Comparison of ENCODE assay signal across 9 cellular contexts in the genomic region with DNA sequence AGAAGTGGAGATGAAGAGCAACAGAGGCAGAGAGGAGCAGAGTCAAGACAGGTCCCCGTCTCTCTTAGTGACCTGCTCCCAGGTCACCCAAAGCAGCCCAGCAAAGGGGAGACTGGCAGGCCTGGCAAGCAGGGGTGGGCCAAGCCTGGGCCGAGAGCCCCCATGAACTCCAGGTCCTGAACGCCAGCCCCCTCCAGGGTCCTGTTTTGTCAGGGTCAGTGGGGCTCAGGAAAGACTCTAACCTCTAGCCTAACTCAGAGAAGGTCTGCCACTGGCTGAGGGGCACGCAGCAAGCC. TPM values are rescaled to one million over a fixed set of nuclear protein-coding genes. Genes with fewer than 3 reads are reported as not detected.
DNase-seq lines count a peak whose midpoint lies in the region; ATAC-seq and TF ChIP-seq lines count a peak whose summit lies in the region.
"Had no signal": no experiment of that assay in that cellular context is flagged by ENCODE, and none has a peak within 500 bp of the region (broad histone marks: within the 10 kb centered on the region; RNA-seq: fewer than 3 reads in every experiment).

No MANE protein-coding gene starts in this region.

- peaks cover 10 to 15% of the 10 kb centered on the region in 2 donors for H3K36me3 ChIP-seq in stomach smooth muscle (ENCODE audit: control insufficient read depth in 2 of 2, insufficient read depth in 2 of 2, low read length in 2 of 2)

- no peaks in the 10 kb centered on the region for H3K27me3 ChIP-seq in stomach smooth muscle (ENCODE audit: control insufficient read depth in 1 of 2, insufficient read depth in 2 of 2, low read length in 2 of 2)

- H3K4me1 Mint-ChIP-seq in T-helper 2 cell treated with Interferon-gamma antibody and Interleukin-4, amounts not matched to agents 5 μg/mL and 100 μg/mL, for 36 hours (ENCODE audit: low read depth) = peaks cover 23% of the 10 kb centered on the region
- H3K4me1 Mint-ChIP-seq in activated T-helper 17 cell treated with anti-CD3 and anti-CD28 coated beads, Interleukin-2, amount 50 U/mL, for 72 hours = peaks cover 11% of the 10 kb centered on the region
- H3K4me1 Mint-ChIP-seq in immature natural killer cell = peaks cover 19 to 21% of the 10 kb centered on the region in 2 donors

- no peak for ATAC-seq in activated T-helper 17 cell treated with anti-CD3 and anti-CD28 coated beads, Interleukin-2, amount 50 U/mL, for 72 hours (replicated peaks)

- H3K27ac ChIP-seq in stomach smooth muscle (ENCODE audit: low read length) = peak overlapping the region; percentile 80

- CTCF ChIA-PET in HEK293T (lab: Yijun Ruan, JAX) = no interaction called here

- no peaks in the 10 kb centered on the region for H3K9me3 Mint-ChIP-seq in T-helper 2 cell treated with Interferon-gamma antibody and Interleukin-4, amounts not matched to agents 5 μg/mL and 100 μg/mL, for 36 hours
- H3K9me3 Mint-ChIP-seq in activated T-helper 17 cell treated with anti-CD3 and anti-CD28 coated beads, Interleukin-2, amount 50 U/mL, for 72 hours = no peaks in the 10 kb centered on the region
- H3K9me3 Mint-ChIP-seq in immature natural killer cell = no peaks in the 10 kb centered on the region

- peak overlapping the region; percentile 82 to 83 for H3K9ac ChIP-seq in stomach smooth muscle (ENCODE audit: low read length in 2 of 2)

- peaks cover 24% of the 10 kb centered on the region for H3K36me3 Mint-ChIP-seq in T-helper 2 cell treated with Interferon-gamma antibody and Interleukin-4, amounts not matched to agents 5 μg/mL and 100 μg/mL, for 36 hours (ENCODE audit: low read depth)
- H3K36me3 Mint-ChIP-seq in activated T-helper 17 cell treated with anti-CD3 and anti-CD28 coated beads, Interleukin-2, amount 50 U/mL, for 72 hours (ENCODE audit: low read depth) = peaks cover 17% of the 10 kb centered on the region
- H3K36me3 Mint-ChIP-seq in immature natural killer cell = no peaks in the 10 kb centered on the region

- H3K4me3 ChIP-seq in stomach smooth muscle (ENCODE audit: low read length in 2 of 2) = peak overlapping the region; percentile 63 to 81

- peak overlapping the region; percentile 63 for H3K27ac Mint-ChIP-seq in T-helper 2 cell treated with Interferon-gamma antibody and Interleukin-4, amounts not matched to agents 5 μg/mL and 100 μg/mL, for 36 hours
- H3K27ac Mint-ChIP-seq in activated T-helper 17 cell treated with anti-CD3 and anti-CD28 coated beads, Interleukin-2, amount 50 U/mL, for 72 hours = peak overlapping the region; percentile 63
- H3K27ac Mint-ChIP-seq in immature natural killer cell = peak overlapping the region in 2 of 6 donors; percentile 16 to 55

- no peaks in the 10 kb centered on the region for H3K9me3 ChIP-seq in stomach smooth muscle (ENCODE audit: control insufficient read depth in 2 of 2, low read length in 2 of 2)

- no peak for DNase-seq in T-helper 2 cell treated with Interferon-gamma antibody and Interleukin-4, amounts not matched to agents 5 μg/mL and 100 μg/mL, for 36 hours (ENCODE audit: low spot score)
- DNase-seq in T-helper 2 cell (no peak), immature natural killer cell (no peak), GOT3 (lab: John Stamatoyannopoulos, UW) (no peak), ecto neural progenitor cell (ENCODE audit: low spot score) (no peak), HEK293T (ENCODE audit: extremely low spot score) (no peak)
- DNase-seq: activated gamma-delta T cell had no signal

- H3K27me3 Mint-ChIP-seq in T-helper 2 cell treated with Interferon-gamma antibody and Interleukin-4, amounts not matched to agents 5 μg/mL and 100 μg/mL, for 36 hours (ENCODE audit: low read depth) = no peaks in the 10 kb centered on the region
- H3K27me3 Mint-ChIP-seq in activated T-helper 17 cell treated with anti-CD3 and anti-CD28 coated beads, Interleukin-2, amount 50 U/mL, for 72 hours = no peaks in the 10 kb centered on the region
- peaks cover 0 to 3% (median 2%) of the 10 kb centered on the region in 3 donors for H3K27me3 Mint-ChIP-seq in immature natural killer cell (ENCODE audit: low read depth in 3 of 3)

- peaks cover 54% of the 10 kb centered on the region for H3K4me1 ChIP-seq in stomach smooth muscle (ENCODE audit: control insufficient read depth, insufficient read depth, low read length)

- H3K4me3 Mint-ChIP-seq in T-helper 2 cell treated with Interferon-gamma antibody and Interleukin-4, amounts not matched to agents 5 μg/mL and 100 μg/mL, for 36 hours = peak overlapping the region; percentile 86
- H3K4me3 Mint-ChIP-seq in activated T-helper 17 cell treated with anti-CD3 and anti-CD28 coated beads, Interleukin-2, amount 50 U/mL, for 72 hours = peak overlapping the region; percentile 77
- H3K4me3 Mint-ChIP-seq in immature natural killer cell = peak overlapping the region; percentile 90 to 97 (median 92)

- POLR2A ChIA-PET in HEK293T (lab: Yijun Ruan, JAX) = interaction anchor here (0.8 to 2.1 kb wide), 2 partner anchors 9 to 12 kb away, joined by 3 to 8 read pairs; no protein-coding TSS in a partner anchor

TF ChIP-seq in HEK293T, 16 proteins besides CTCF, POLR2A, EP300 and RAD21:
- no peak for TF ChIP-seq SP1 (IDR thresholded peaks at IDR 0.05)
- no peak for TF ChIP-seq CTBP1 (IDR thresholded peaks at IDR 0.05; ENCODE audit: borderline replicate concordance)
- TF ChIP-seq ELF4 (IDR thresholded peaks at IDR 0.05) = no peak
- TF ChIP-seq L3MBTL2 (conservative IDR thresholded peaks at IDR 0.05) = no peak
- TF ChIP-seq ARNT (IDR thresholded peaks at IDR 0.05) = no peak
- TF ChIP-seq FOXK2 (IDR thresholded peaks at IDR 0.05) = no peak
- no peak for TF ChIP-seq LEF1 (IDR thresholded peaks at IDR 0.05; ENCODE audit: borderline replicate concordance)
- no peak for TF ChIP-seq NFRKB (IDR thresholded peaks at IDR 0.05)
- TF ChIP-seq, protein P1, sequence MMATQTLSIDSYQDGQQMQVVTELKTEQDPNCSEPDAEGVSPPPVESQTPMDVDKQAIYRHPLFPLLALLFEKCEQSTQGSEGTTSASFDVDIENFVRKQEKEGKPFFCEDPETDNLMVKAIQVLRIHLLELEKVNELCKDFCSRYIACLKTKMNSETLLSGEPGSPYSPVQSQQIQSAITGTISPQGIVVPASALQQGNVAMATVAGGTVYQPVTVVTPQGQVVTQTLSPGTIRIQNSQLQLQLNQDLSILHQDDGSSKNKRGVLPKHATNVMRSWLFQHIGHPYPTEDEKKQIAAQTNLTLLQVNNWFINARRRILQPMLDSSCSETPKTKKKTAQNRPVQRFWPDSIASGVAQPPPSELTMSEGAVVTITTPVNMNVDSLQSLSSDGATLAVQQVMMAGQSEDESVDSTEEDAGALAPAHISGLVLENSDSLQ (IDR thresholded peaks at IDR 0.05) = no peak
- no peak for TF ChIP-seq SUZ12 (IDR thresholded peaks at IDR 0.05)

RNA-seq across cellular contexts. Expression of gene NECAB3, which starts 1.2 kb away (rescaled TPM):
- total RNA-seq in activated T-helper 17 cell treated with anti-CD3 and anti-CD28 coated beads, Interleukin-2, amount 50 U/mL, for 72 hours = 10 to 100 TPM; 20.8 to 26.5 TPM
- polyA plus RNA-seq in immature natural killer cell = 1 to 10 TPM; 2.5 to 3.8 (median 2.9) TPM

RNA-seq across cellular contexts. Expression of gene ACTL10, which starts 6.3 kb away (rescaled TPM):
- 1 to 10 TPM; 1.5 to 2.6 TPM for total RNA-seq in activated T-helper 17 cell treated with anti-CD3 and anti-CD28 coated beads, Interleukin-2, amount 50 U/mL, for 72 hours
- 1 to 10 TPM; 3.4 to 7.0 (median 3.9) TPM for polyA plus RNA-seq in immature natural killer cell

RNA-seq across cellular contexts. Expression of gene C20orf144, which starts 10.9 kb away (rescaled TPM):
- under 1 TPM; 0.26 to 0.41 TPM for total RNA-seq in activated T-helper 17 cell treated with anti-CD3 and anti-CD28 coated beads, Interleukin-2, amount 50 U/mL, for 72 hours
- polyA plus RNA-seq in immature natural killer cell = under 1 TPM in 2 of 3 donors, not detected in 1; 0.13 to 0.22 TPM

RNA-seq across cellular contexts. Expression of gene E2F1, which starts 13.1 kb away (rescaled TPM):
- 10 to 100 TPM; 40.2 to 65.4 TPM for total RNA-seq in activated T-helper 17 cell treated with anti-CD3 and anti-CD28 coated beads, Interleukin-2, amount 50 U/mL, for 72 hours
- 1 to 10 TPM; 1.5 to 2.5 (median 1.8) TPM for polyA plus RNA-seq in immature natural killer cell

RNA-seq across cellular contexts. Expression of gene PXMP4, which starts 47.0 kb away (rescaled TPM):
- 1 to 10 TPM; 6.7 to 8.0 TPM for total RNA-seq in activated T-helper 17 cell treated with anti-CD3 and anti-CD28 coated beads, Interleukin-2, amount 50 U/mL, for 72 hours
- polyA plus RNA-seq in immature natural killer cell = 10 to 100 TPM in 2 of 3 donors, 1 to 10 TPM in 1; 6.8 to 16.6 (median 14.1) TPM
